9 cellular contexts compared by ENCODE assay signal in the genomic region with DNA sequence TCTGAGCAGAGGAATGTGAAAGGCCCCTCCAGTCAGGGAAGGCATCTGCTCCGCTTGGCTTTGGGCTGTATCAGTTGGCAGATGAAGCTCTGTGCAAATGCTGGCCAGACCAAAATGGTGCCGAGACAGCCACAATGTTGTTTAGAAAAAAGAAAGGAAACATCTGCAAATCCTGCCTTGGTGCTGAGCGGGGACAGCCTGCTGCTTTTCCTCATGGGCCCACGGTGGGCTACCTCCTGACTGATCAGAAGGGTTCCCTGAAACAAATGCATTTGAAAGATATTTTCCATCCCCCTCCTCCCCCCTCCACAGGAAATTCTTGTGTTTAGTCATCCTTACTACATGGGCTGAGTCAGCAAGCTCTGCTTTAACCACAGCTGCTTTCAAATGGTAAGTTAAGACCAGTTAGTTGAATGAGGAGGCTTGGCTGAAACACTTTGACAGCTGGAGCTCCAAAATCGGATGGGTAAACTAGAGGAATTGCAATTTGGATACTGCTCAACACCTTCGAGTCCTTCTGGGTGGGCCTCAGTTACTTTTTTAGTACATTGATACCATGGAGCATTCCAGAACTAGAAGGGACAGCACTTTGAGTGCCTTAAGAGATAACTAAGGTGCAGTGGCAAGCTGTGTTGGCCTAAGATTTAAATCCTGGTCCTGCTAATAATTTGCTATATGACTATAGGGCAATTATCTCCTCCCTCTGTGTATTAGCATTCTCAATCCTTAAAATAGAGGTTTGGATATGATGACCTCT. TPM values are rescaled to one million over a fixed set of nuclear protein-coding genes. Genes with fewer than 3 reads are reported as not detected.
DNase-seq lines count a peak whose midpoint lies in the region; ATAC-seq and TF ChIP-seq lines count a peak whose summit lies in the region.
"Had no signal": no experiment of that assay in that cellular context is flagged by ENCODE, and none has a peak within 500 bp of the region (broad histone marks: within the 10 kb centered on the region; RNA-seq: fewer than 3 reads in every experiment).

No MANE protein-coding gene starts in this region.

- no peaks in the 10 kb centered on the region for H3K36me3 Mint-ChIP-seq in type B pancreatic cell
- H3K36me3 Mint-ChIP-seq: CD4-positive, CD25-positive, alpha-beta regulatory T cell had no signal

- H3K27me3 Mint-ChIP-seq in type B pancreatic cell: no peaks in the 10 kb centered on the region

- no peak for TF ChIP-seq CTCF in brain microvascular endothelial cell (IDR thresholded peaks at IDR 0.05; ENCODE audit: low read depth, low read length, missing control alignments)
- TF ChIP-seq CTCF in psoas muscle (IDR thresholded peaks at IDR 0.05): no peak
- no peak for TF ChIP-seq CTCF in type B pancreatic cell (conservative IDR thresholded peaks at IDR 0.05)

- in situ Hi-C loops in brain microvascular endothelial cell (cut with HindIII; ENCODE audit: low pct_ligation_motif_present, low sequenced_read_pairs): no loop called here

- H3K27ac Mint-ChIP-seq in type B pancreatic cell: no peak overlapping the region
- H3K27ac Mint-ChIP-seq: CD4-positive, CD25-positive, alpha-beta regulatory T cell had no signal

- peaks cover 13% of the 10 kb centered on the region for H3K4me1 ChIP-seq in psoas muscle

- H3K4me3 ChIP-seq in brain microvascular endothelial cell (ENCODE audit: low read depth, low read length): no peak overlapping the region
- H3K4me3 ChIP-seq in psoas muscle: no peak overlapping the region

- peak; percentile 50 to 81 (median 78) for ATAC-seq in psoas muscle

- H3K9me3 ChIP-seq in psoas muscle: no peaks in the 10 kb centered on the region

- H3K4me3 Mint-ChIP-seq in type B pancreatic cell: no peak overlapping the region
- H3K4me3 Mint-ChIP-seq: CD4-positive, CD25-positive, alpha-beta regulatory T cell had no signal

- DNase-seq in SKM-1 (lab: John Stamatoyannopoulos, UW; ENCODE audit: unreplicated experiment): peak; percentile 0
- DNase-seq in SKM-1 treated with dmso at 0.1 percent for 144 hours (lab: John Stamatoyannopoulos, UW; ENCODE audit: unreplicated experiment): no peak
- peak; percentile 80 for DNase-seq in H4 (ENCODE audit: low spot score)
- peak; percentile 96 for DNase-seq in M059J (ENCODE audit: low read depth)
- peak; percentile 76 for DNase-seq in brain microvascular endothelial cell
- DNase-seq in psoas muscle: no peak
- no peak for DNase-seq in type B pancreatic cell (ENCODE audit: extremely low spot score, unreplicated experiment)
- no peak for DNase-seq in C1 segment of cervical spinal cord (lab: John Stamatoyannopoulos, UW)

- peaks cover 8% of the 10 kb centered on the region for H3K4me1 Mint-ChIP-seq in type B pancreatic cell (ENCODE audit: unreplicated experiment)

- H3K27me3 ChIP-seq in brain microvascular endothelial cell (replicated peaks): no peaks in the 10 kb centered on the region
- no peaks in the 10 kb centered on the region for H3K27me3 ChIP-seq in psoas muscle (ENCODE audit: insufficient read depth in 3 of 3, low read length in 2 of 3)

- WGBS in psoas muscle, 3 donors: 26 to 38% (median 31%) methylated on average over 6 of the region's 6 CpGs

- intact Hi-C loops in psoas muscle (cut with DNase I): no loop called here

- no peaks in the 10 kb centered on the region for H3K36me3 ChIP-seq in brain microvascular endothelial cell (replicated peaks)
- H3K36me3 ChIP-seq in psoas muscle (ENCODE audit: insufficient read depth in 1 of 2, low read depth in 1 of 2): no peaks in the 10 kb centered on the region

- no peaks in the 10 kb centered on the region for H3K9me3 Mint-ChIP-seq in type B pancreatic cell
- H3K9me3 Mint-ChIP-seq: CD4-positive, CD25-positive, alpha-beta regulatory T cell had no signal

- H3K27ac ChIP-seq in brain microvascular endothelial cell (peak overlapping the region; percentile 56), psoas muscle (peak overlapping the region; percentile 44)

RNA-seq across cellular contexts. Expression of gene PLAC1, which starts 36.0 kb away (rescaled TPM):
- 1.5 and 3.4 TPM in 2 replicates for total RNA-seq in H4 (2014; rRNA removed; shearing (Covaris generic))
- total RNA-seq in M059J (2014; rRNA removed; shearing (Covaris generic)): 0.37 TPM in 1 of 2 replicates, not detected in the other
- total RNA-seq in psoas muscle: 1 to 10 TPM in 1 of 4 donors, under 1 TPM in 2, not detected in 1; 0.32 to 3.0 (median 0.34) TPM
- under 1 TPM in 2 of 3 donors, not detected in 1; 0.13 to 0.14 TPM for polyA plus RNA-seq in psoas muscle
- 0.43 TPM in 1 of 2 replicates, not detected in the other for total RNA-seq in type B pancreatic cell (ENCODE audit: low replicate concordance)
- total RNA-seq: CD4-positive, CD25-positive, alpha-beta regulatory T cell had no signal
- polyA plus RNA-seq: CD4-positive, CD25-positive, alpha-beta regulatory T cell had no signal

Comparison
In these comparisons a context has a peak if more than half of its experiments do, and no peak if none do; other contexts are left out.
1. DNase-seq: peak in SKM-1 (single experiment), H4 (single experiment), M059J (single experiment) and brain microvascular endothelial cell (single experiment); none in SKM-1 treated with dmso at 0.1 percent for 144 hours (single experiment), psoas muscle (0 of 2), type B pancreatic cell (single experiment) and C1 segment of cervical spinal cord (0 of 14).